Comparison of ENCODE assay signal across 13 cellular contexts in the genomic region with DNA sequence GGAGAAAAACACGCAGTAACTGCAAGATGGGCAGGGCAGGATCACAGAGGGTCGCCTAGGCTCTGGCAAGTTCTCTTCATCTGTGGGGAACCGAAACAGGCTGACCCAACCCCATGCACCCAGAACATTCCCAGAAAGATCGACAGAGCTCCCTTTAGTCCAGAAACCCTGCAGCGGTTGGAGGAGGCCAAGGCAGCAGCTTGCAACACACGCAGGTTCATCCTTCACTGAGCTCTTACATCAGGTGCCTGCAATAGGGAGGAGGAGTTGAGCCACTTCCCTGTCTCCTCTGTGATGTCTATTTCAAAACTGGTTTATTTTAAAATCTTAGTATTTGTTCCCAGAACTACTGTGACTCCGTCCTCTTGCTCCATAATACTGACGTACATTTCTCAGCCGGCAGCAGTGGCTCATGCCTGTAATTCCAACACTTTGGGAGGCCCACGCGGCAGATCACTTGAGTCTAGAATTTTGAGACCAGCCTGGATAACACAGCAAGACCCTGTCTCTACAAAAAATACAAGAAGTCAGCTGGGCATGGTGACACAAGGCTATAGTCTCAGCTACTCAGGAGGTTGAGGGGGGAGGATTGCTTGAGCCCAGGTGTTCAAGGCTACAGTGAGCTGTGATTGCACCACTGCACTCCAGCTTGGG. TPM values are rescaled to one million over a fixed set of nuclear protein-coding genes. Genes with fewer than 3 reads are reported as not detected.
DNase-seq lines count a peak whose midpoint lies in the region; ATAC-seq and TF ChIP-seq lines count a peak whose summit lies in the region.
"Had no signal": no experiment of that assay in that cellular context is flagged by ENCODE, and none has a peak within 500 bp of the region (broad histone marks: within the 10 kb centered on the region; RNA-seq: fewer than 3 reads in every experiment).

No MANE protein-coding gene starts in this region.

- peaks cover 4% of the 10 kb centered on the region for H3K27me3 ChIP-seq in AG04450 (ENCODE audit: control insufficient read depth, insufficient read depth, low read length)
- H3K27me3 ChIP-seq in OCI-LY3 (ENCODE audit: low read depth, low read length) = no peaks in the 10 kb centered on the region

- peaks cover 34% of the 10 kb centered on the region for H3K4me1 ChIP-seq in OCI-LY3 (ENCODE audit: low read length)

- no peaks in the 10 kb centered on the region for H4K20me1 ChIP-seq in OCI-LY3 (ENCODE audit: insufficient read depth, low read length)

- ATAC-seq in omental fat pad (ENCODE audit: low FRiP score) (peak; percentile 49), HG02623 (IDR thresholded peaks at IDR 0.05; ENCODE audit: unreplicated experiment) (no peak)
- ATAC-seq in activated naive CD4-positive, alpha-beta T cell treated with anti-CD3 and anti-CD28 coated beads, Interleukin-2, amount 50 U/mL, for 72 hours = no peak
- ATAC-seq: A549 had no signal

- H3K36me3 Mint-ChIP-seq in activated naive CD4-positive, alpha-beta T cell treated with anti-CD3 and anti-CD28 coated beads, Interleukin-2, amount 50 U/mL, for 72 hours = no peaks in the 10 kb centered on the region

- no peak overlapping the region; the same call in 1 of the 2 replicates for H2AFZ ChIP-seq in OCI-LY3 (ENCODE audit: low read depth, low read length)

- H3K27ac Mint-ChIP-seq in activated naive CD4-positive, alpha-beta T cell treated with anti-CD3 and anti-CD28 coated beads, Interleukin-2, amount 50 U/mL, for 72 hours = no peak overlapping the region

- peak overlapping the region; percentile 41 for H3K4me2 ChIP-seq in OCI-LY3 (ENCODE audit: low read length)
- H3K4me2 ChIP-seq: A549 had no signal

- CTCF ChIA-PET in AG04450 (lab: Charles Lee) = interaction anchor here (1.3 to 1.6 kb wide), 2 partner anchors 15 to 25 kb away, joined by 3 to 6 read pairs; no protein-coding TSS in a partner anchor

- H3K36me3 ChIP-seq in OCI-LY3 (replicated peaks; ENCODE audit: low read depth, low read length) = peaks cover 7% of the 10 kb centered on the region
- H3K36me3 ChIP-seq: prostate gland had no signal

- H3K9ac ChIP-seq in OCI-LY3 (ENCODE audit: low read length) = no peak overlapping the region

- H3K27ac ChIP-seq in AG04450 (ENCODE audit: low read depth, low read length) (no peak overlapping the region), OCI-LY3 (ENCODE audit: low read length) (no peak overlapping the region)
- H3K27ac ChIP-seq: A549 had no signal

- H3K79me2 ChIP-seq in OCI-LY3 (ENCODE audit: low read length) = no peaks in the 10 kb centered on the region

- POLR2A ChIA-PET in AG04450 (lab: Yijun Ruan, JAX) = interaction anchor here (0.6 kb wide), 1 partner anchor 85 kb away, joined by 3 read pairs; no protein-coding TSS in a partner anchor

- no peak for TF ChIP-seq CTCF in AG04450 (IDR thresholded peaks at IDR 0.05; ENCODE audit: low read depth, low read length)
- TF ChIP-seq CTCF in OCI-LY3 (IDR thresholded peaks at IDR 0.05; ENCODE audit: low read depth, low read length) = no peak
- no peak for TF ChIP-seq CTCF in fibroblast of the aortic adventitia (IDR thresholded peaks at IDR 0.05; ENCODE audit: insufficient read depth, low read length)
- no peak for TF ChIP-seq CTCF in omental fat pad (IDR thresholded peaks at IDR 0.05)

- no peaks in the 10 kb centered on the region for H3K9me3 Mint-ChIP-seq in activated naive CD4-positive, alpha-beta T cell treated with anti-CD3 and anti-CD28 coated beads, Interleukin-2, amount 50 U/mL, for 72 hours

- H3K9me3 ChIP-seq in AG04450 (ENCODE audit: control insufficient read depth, insufficient read depth, low read length) = peaks cover 9% of the 10 kb centered on the region
- H3K9me3 ChIP-seq in OCI-LY3 (ENCODE audit: insufficient read depth, low read length) = peaks cover 5% of the 10 kb centered on the region; the same call in 1 of the 2 replicates
- H3K9me3 ChIP-seq: prostate gland had no signal

- DNase-seq in AG04450 (ENCODE audit: low read depth, low spot score) (peak; percentile 10), fibroblast of the aortic adventitia (ENCODE audit: low read depth) (peak; percentile 48), omental fat pad (ENCODE audit: low spot score) (no peak), DMS 273 treated with DMSO at 0.1 percent for 48 hours (lab: John Stamatoyannopoulos, UW) (no peak), DMS153 (lab: John Stamatoyannopoulos, UW) (no peak)
- DNase-seq in activated naive CD4-positive, alpha-beta T cell treated with anti-CD3 and anti-CD28 coated beads, Interleukin-2, amount 50 U/mL, for 72 hours (ENCODE audit: low spot score in 2 of 2) = no peak
- DNase-seq: glutamatergic neuron, H7, NCI-H510A had no signal

- no peak overlapping the region for H3K4me3 ChIP-seq in AG04450 (ENCODE audit: low read depth, low read length)
- no peak overlapping the region for H3K4me3 ChIP-seq in OCI-LY3 (ENCODE audit: low read length)
- H3K4me3 ChIP-seq in fibroblast of the aortic adventitia (ENCODE audit: low read depth, low read length) = no peak overlapping the region
- H3K4me3 ChIP-seq: A549, prostate gland had no signal

RNA-seq across cellular contexts. Expression of a gene that starts 11.5 kb away (rescaled TPM):
- polyA plus RNA-seq in AG04450 (2011; rRNA removed) = 0.04 TPM in 1 of 2 replicates, not detected in the other
- 0.14 TPM in 1 of 2 replicates, not detected in the other for polyA minus RNA-seq in AG04450 (2011; rRNA and poly(A)+ RNA removed)
- total RNA-seq in fibroblast of the aortic adventitia (ENCODE audit: low replicate concordance) (0.09 and 0.33 TPM in 2 replicates), omental fat pad (100 to 1,000 TPM in 2 of 4 donors, 10 to 100 TPM in 2; 40.0 to 218 (median 127) TPM)
- not detected for total RNA-seq in activated naive CD4-positive, alpha-beta T cell treated with anti-CD3 and anti-CD28 coated beads, Interleukin-2, amount 50 U/mL, for 72 hours
- total RNA-seq: H7 had no signal

RNA-seq across cellular contexts. Expression of a gene that starts 13.9 kb away (rescaled TPM):
- polyA plus RNA-seq in AG04450 (2011; rRNA removed) = not detected in 2 replicates
- polyA minus RNA-seq in AG04450 (2011; rRNA and poly(A)+ RNA removed) = 0.43 and 0.46 TPM in 2 replicates
- total RNA-seq in fibroblast of the aortic adventitia (ENCODE audit: low replicate concordance) = not detected in 2 replicates
- not detected for total RNA-seq in omental fat pad
- total RNA-seq in activated naive CD4-positive, alpha-beta T cell treated with anti-CD3 and anti-CD28 coated beads, Interleukin-2, amount 50 U/mL, for 72 hours = not detected

RNA-seq across cellular contexts. Expression of a gene that starts 29.1 kb away (rescaled TPM):
- 51.3 and 66.6 TPM in 2 replicates for polyA plus RNA-seq in AG04450 (2011; rRNA removed)
- 77.8 and 111 TPM in 2 replicates for polyA minus RNA-seq in AG04450 (2011; rRNA and poly(A)+ RNA removed)
- total RNA-seq in fibroblast of the aortic adventitia (ENCODE audit: low replicate concordance) (53.6 and 70.4 TPM in 2 replicates), omental fat pad (100 to 1,000 TPM in 2 of 4 donors, 10 to 100 TPM in 2; 77.6 to 147 (median 93.7) TPM)
- total RNA-seq in activated naive CD4-positive, alpha-beta T cell treated with anti-CD3 and anti-CD28 coated beads, Interleukin-2, amount 50 U/mL, for 72 hours = 10 to 100 TPM in 1 of 2 donors, 1 to 10 TPM in 1; 8.1 to 86.8 TPM

RNA-seq across cellular contexts. Expression of a gene that starts 48.4 kb away (rescaled TPM):
- 0.06 TPM in 1 of 2 replicates, not detected in the other for polyA plus RNA-seq in AG04450 (2011; rRNA removed)
- not detected in 2 replicates for polyA minus RNA-seq in AG04450 (2011; rRNA and poly(A)+ RNA removed)
- total RNA-seq in fibroblast of the aortic adventitia (ENCODE audit: low replicate concordance) = not detected in 2 replicates
- not detected for total RNA-seq in omental fat pad
- not detected for total RNA-seq in activated naive CD4-positive, alpha-beta T cell treated with anti-CD3 and anti-CD28 coated beads, Interleukin-2, amount 50 U/mL, for 72 hours

Comparison
In these comparisons a context has a peak if more than half of its experiments do, and no peak if none do; other contexts are left out.
1. DNase-seq: peak in AG04450 (single experiment) and fibroblast of the aortic adventitia (single experiment); none in omental fat pad (single experiment), DMS 273 treated with DMSO at 0.1 percent for 48 hours (single experiment), activated naive CD4-positive, alpha-beta T cell treated with anti-CD3 and anti-CD28 coated beads, Interleukin-2, amount 50 U/mL, for 72 hours (0 of 2) and DMS153 (single experiment).
2. RNA of a gene that starts 11.5 kb away (total RNA-seq): 40.0 to 218 TPM in omental fat pad; 0.09 to 0.33 TPM in fibroblast of the aortic adventitia and not detected in activated naive CD4-positive, alpha-beta T cell treated with anti-CD3 and anti-CD28 coated beads, Interleukin-2, amount 50 U/mL, for 72 hours; every median in the first group is over 10 times any median in the second.